Comparison of ENCODE assay signal across 1 cellular context in the genomic region with DNA sequence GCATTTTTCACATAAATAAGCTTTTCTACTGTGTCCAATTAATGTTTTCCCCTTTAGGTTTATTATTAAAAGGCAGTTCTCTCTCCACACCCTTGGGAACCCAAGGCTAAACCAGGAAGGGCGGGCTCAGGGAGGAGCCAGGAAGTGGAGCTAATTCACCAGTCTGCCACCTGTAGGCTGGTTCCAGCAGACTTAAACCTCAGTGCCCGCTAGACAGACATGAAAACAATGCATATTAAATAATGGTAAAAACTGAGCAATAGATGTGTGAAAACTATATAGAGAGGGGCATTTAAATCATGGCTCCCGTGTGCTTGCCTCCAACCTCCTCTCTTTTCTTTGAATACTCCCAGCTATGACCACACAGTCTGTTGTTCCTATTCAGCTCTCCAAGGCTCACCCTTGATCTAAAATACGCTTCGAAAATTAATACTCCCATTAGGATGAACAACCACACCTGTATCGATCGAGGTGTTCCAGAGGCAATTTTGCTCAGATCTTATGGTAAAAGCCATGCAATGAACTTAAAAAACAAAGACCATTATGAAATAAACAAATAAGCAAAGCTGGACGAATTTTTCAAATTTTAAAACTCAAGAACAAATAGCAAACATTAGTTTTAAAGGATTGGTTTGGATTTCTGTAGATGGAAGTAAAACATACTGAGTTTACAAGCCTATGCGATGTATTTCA.
TF ChIP-seq lines count a peak whose summit lies in the region.

No MANE protein-coding gene starts in this region.

TF ChIP-seq in H1, 55 proteins besides CTCF, POLR2A, EP300 and RAD21 (continued from another document):
- TF ChIP-seq, protein P1, sequence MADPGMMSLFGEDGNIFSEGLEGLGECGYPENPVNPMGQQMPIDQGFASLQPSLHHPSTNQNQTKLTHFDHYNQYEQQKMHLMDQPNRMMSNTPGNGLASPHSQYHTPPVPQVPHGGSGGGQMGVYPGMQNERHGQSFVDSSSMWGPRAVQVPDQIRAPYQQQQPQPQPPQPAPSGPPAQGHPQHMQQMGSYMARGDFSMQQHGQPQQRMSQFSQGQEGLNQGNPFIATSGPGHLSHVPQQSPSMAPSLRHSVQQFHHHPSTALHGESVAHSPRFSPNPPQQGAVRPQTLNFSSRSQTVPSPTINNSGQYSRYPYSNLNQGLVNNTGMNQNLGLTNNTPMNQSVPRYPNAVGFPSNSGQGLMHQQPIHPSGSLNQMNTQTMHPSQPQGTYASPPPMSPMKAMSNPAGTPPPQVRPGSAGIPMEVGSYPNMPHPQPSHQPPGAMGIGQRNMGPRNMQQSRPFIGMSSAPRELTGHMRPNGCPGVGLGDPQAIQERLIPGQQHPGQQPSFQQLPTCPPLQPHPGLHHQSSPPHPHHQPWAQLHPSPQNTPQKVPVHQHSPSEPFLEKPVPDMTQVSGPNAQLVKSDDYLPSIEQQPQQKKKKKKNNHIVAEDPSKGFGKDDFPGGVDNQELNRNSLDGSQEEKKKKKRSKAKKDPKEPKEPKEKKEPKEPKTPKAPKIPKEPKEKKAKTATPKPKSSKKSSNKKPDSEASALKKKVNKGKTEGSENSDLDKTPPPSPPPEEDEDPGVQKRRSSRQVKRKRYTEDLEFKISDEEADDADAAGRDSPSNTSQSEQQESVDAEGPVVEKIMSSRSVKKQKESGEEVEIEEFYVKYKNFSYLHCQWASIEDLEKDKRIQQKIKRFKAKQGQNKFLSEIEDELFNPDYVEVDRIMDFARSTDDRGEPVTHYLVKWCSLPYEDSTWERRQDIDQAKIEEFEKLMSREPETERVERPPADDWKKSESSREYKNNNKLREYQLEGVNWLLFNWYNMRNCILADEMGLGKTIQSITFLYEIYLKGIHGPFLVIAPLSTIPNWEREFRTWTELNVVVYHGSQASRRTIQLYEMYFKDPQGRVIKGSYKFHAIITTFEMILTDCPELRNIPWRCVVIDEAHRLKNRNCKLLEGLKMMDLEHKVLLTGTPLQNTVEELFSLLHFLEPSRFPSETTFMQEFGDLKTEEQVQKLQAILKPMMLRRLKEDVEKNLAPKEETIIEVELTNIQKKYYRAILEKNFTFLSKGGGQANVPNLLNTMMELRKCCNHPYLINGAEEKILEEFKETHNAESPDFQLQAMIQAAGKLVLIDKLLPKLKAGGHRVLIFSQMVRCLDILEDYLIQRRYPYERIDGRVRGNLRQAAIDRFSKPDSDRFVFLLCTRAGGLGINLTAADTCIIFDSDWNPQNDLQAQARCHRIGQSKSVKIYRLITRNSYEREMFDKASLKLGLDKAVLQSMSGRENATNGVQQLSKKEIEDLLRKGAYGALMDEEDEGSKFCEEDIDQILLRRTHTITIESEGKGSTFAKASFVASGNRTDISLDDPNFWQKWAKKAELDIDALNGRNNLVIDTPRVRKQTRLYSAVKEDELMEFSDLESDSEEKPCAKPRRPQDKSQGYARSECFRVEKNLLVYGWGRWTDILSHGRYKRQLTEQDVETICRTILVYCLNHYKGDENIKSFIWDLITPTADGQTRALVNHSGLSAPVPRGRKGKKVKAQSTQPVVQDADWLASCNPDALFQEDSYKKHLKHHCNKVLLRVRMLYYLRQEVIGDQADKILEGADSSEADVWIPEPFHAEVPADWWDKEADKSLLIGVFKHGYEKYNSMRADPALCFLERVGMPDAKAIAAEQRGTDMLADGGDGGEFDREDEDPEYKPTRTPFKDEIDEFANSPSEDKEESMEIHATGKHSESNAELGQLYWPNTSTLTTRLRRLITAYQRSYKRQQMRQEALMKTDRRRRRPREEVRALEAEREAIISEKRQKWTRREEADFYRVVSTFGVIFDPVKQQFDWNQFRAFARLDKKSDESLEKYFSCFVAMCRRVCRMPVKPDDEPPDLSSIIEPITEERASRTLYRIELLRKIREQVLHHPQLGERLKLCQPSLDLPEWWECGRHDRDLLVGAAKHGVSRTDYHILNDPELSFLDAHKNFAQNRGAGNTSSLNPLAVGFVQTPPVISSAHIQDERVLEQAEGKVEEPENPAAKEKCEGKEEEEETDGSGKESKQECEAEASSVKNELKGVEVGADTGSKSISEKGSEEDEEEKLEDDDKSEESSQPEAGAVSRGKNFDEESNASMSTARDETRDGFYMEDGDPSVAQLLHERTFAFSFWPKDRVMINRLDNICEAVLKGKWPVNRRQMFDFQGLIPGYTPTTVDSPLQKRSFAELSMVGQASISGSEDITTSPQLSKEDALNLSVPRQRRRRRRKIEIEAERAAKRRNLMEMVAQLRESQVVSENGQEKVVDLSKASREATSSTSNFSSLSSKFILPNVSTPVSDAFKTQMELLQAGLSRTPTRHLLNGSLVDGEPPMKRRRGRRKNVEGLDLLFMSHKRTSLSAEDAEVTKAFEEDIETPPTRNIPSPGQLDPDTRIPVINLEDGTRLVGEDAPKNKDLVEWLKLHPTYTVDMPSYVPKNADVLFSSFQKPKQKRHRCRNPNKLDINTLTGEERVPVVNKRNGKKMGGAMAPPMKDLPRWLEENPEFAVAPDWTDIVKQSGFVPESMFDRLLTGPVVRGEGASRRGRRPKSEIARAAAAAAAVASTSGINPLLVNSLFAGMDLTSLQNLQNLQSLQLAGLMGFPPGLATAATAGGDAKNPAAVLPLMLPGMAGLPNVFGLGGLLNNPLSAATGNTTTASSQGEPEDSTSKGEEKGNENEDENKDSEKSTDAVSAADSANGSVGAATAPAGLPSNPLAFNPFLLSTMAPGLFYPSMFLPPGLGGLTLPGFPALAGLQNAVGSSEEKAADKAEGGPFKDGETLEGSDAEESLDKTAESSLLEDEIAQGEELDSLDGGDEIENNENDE (IDR thresholded peaks at IDR 0.05; ENCODE audit: insufficient replicate concordance, low read length) = no peak
- TF ChIP-seq CREB1 (IDR thresholded peaks at IDR 0.05) (no peak), SP4 (IDR thresholded peaks at IDR 0.05; ENCODE audit: low read length) (no peak), RBBP5 (IDR thresholded peaks at IDR 0.05; ENCODE audit: borderline replicate concordance, low read depth, low read length) (no peak), HDAC6 (IDR thresholded peaks at IDR 0.05; ENCODE audit: low read depth, low read length) (no peak), KDM5A (IDR thresholded peaks at IDR 0.05; ENCODE audit: low read length) (no peak), CEBPB (IDR thresholded peaks at IDR 0.05; ENCODE audit: low read depth, low read length) (no peak)
- TF ChIP-seq, protein P2, sequence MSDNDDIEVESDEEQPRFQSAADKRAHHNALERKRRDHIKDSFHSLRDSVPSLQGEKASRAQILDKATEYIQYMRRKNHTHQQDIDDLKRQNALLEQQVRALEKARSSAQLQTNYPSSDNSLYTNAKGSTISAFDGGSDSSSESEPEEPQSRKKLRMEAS (IDR thresholded peaks at IDR 0.05) = no peak
- TF ChIP-seq, protein P3, sequence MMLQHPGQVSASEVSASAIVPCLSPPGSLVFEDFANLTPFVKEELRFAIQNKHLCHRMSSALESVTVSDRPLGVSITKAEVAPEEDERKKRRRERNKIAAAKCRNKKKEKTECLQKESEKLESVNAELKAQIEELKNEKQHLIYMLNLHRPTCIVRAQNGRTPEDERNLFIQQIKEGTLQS (IDR thresholded peaks at IDR 0.05; ENCODE audit: insufficient read depth, low read depth, low read length) = no peak
